ENCODE assay signal across 1 cellular context in genomic region chr2:15122915-15123314, GRCh38.
TF ChIP-seq lines count a peak whose summit lies in the region.

No MANE protein-coding gene starts in this region.

TF ChIP-seq in K562, 482 proteins besides CTCF, POLR2A, EP300 and RAD21 (continued from another document):
- TF ChIP-seq MXI1 (IDR thresholded peaks at IDR 0.05; ENCODE audit: low read depth, low read length) (no peak), SMARCE1 (IDR thresholded peaks at IDR 0.05) (0 out of 2 replicates have a peak, but pooled peaks have one; percentile 22), ARID1B (IDR thresholded peaks at IDR 0.05) (peak; percentile 16; the same call in 1 of the 2 replicates), FOSL1 (tag; conservative IDR thresholded peaks at IDR 0.05) (no peak), ZNF655 (CRISPR knock-in tag; IDR thresholded peaks at IDR 0.05) (no peak), FOXO4 (CRISPR knock-in tag; IDR thresholded peaks at IDR 0.05) (no peak), SP2 (IDR thresholded peaks at IDR 0.05; ENCODE audit: extremely low read depth, low read depth, low read length, poor library complexity, severe bottlenecking) (no peak), ZNF699 (CRISPR knock-in tag; IDR thresholded peaks at IDR 0.05; ENCODE audit: insufficient replicate concordance) (no peak), ZNF639 (CRISPR knock-in tag; conservative IDR thresholded peaks at IDR 0.05 in 1 of 2, IDR thresholded peaks at IDR 0.05 in 1 of 2) (no peak), E2F3 (CRISPR knock-in tag; IDR thresholded peaks at IDR 0.05) (no peak), C11orf30 (IDR thresholded peaks at IDR 0.05; ENCODE audit: low read depth) (peak; percentile 87), ZNF717 (CRISPR knock-in tag; IDR thresholded peaks at IDR 0.05) (no peak), MAFK (IDR thresholded peaks at IDR 0.05; ENCODE audit: low read length) (peak; percentile 66; the same call in 1 of the 2 replicates), NCOA1 (IDR thresholded peaks at IDR 0.05; ENCODE audit: low read depth) (no peak), MCM3 (IDR thresholded peaks at IDR 0.05) (no peak), MAFF (IDR thresholded peaks at IDR 0.05; ENCODE audit: low read length) (peak; percentile 48), NFE2L1 (tag; IDR thresholded peaks at IDR 0.05; ENCODE audit: borderline replicate concordance, low read depth) (peak; percentile 10; the same call in 1 of the 2 replicates), ZNF316 (IDR thresholded peaks at IDR 0.05) (peak; percentile 82), MAFG (tag; conservative IDR thresholded peaks at IDR 0.05) (peak; percentile 85)
- TF ChIP-seq, protein P1, sequence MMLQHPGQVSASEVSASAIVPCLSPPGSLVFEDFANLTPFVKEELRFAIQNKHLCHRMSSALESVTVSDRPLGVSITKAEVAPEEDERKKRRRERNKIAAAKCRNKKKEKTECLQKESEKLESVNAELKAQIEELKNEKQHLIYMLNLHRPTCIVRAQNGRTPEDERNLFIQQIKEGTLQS (IDR thresholded peaks at IDR 0.05), result peak; percentile 40; the same call in 1 of the 2 replicates
- TF ChIP-seq, protein P1 (CRISPR knock-in tag; conservative IDR thresholded peaks at IDR 0.05), result no peak
- TF ChIP-seq, protein P2, sequence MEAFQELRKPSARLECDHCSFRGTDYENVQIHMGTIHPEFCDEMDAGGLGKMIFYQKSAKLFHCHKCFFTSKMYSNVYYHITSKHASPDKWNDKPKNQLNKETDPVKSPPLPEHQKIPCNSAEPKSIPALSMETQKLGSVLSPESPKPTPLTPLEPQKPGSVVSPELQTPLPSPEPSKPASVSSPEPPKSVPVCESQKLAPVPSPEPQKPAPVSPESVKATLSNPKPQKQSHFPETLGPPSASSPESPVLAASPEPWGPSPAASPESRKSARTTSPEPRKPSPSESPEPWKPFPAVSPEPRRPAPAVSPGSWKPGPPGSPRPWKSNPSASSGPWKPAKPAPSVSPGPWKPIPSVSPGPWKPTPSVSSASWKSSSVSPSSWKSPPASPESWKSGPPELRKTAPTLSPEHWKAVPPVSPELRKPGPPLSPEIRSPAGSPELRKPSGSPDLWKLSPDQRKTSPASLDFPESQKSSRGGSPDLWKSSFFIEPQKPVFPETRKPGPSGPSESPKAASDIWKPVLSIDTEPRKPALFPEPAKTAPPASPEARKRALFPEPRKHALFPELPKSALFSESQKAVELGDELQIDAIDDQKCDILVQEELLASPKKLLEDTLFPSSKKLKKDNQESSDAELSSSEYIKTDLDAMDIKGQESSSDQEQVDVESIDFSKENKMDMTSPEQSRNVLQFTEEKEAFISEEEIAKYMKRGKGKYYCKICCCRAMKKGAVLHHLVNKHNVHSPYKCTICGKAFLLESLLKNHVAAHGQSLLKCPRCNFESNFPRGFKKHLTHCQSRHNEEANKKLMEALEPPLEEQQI (IDR thresholded peaks at IDR 0.05), result no peak
